ENCODE assay signal across 1 cellular context in the genomic region with DNA sequence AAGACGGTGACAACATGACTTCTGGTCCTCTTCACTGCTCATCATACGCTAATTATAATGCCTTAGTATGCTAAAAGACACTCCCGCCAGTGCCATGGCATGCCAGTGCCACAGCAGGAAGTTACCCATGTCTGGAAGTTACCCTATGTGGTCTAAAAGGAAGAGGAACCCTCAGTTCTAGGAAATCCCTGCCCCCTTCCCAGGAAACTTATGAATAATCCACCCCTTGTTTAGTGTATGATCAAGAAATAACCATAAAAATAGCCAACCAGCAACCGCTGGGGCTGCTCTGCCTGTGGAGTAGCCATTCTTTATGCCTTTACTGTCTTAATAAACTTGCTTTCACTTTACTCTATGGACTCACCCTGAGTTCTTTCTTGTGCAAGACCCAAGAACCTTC.
TF ChIP-seq lines count a peak whose summit lies in the region.

No MANE protein-coding gene starts in this region.

TF ChIP-seq in GM12878, 131 proteins besides CTCF, POLR2A, EP300 and RAD21:
- TF ChIP-seq ZBTB11 (CRISPR knock-in tag; IDR thresholded peaks at IDR 0.05) (no peak), RBBP5 (conservative IDR thresholded peaks at IDR 0.05) (no peak), NFXL1 (IDR thresholded peaks at IDR 0.05; ENCODE audit: borderline replicate concordance) (no peak), ZNF24 (IDR thresholded peaks at IDR 0.05) (no peak), FOXK2 (IDR thresholded peaks at IDR 0.05) (no peak), BMI1 (IDR thresholded peaks at IDR 0.05; ENCODE audit: borderline replicate concordance) (no peak), RFX5 (IDR thresholded peaks at IDR 0.05; ENCODE audit: low read depth, low read length) (no peak), NR2F1 (conservative IDR thresholded peaks at IDR 0.05) (no peak), GABPA (IDR thresholded peaks at IDR 0.05; ENCODE audit: low read depth) (no peak), IRF4 (IDR thresholded peaks at IDR 0.05; ENCODE audit: low read depth, low read length) (no peak)
- TF ChIP-seq, protein P1, sequence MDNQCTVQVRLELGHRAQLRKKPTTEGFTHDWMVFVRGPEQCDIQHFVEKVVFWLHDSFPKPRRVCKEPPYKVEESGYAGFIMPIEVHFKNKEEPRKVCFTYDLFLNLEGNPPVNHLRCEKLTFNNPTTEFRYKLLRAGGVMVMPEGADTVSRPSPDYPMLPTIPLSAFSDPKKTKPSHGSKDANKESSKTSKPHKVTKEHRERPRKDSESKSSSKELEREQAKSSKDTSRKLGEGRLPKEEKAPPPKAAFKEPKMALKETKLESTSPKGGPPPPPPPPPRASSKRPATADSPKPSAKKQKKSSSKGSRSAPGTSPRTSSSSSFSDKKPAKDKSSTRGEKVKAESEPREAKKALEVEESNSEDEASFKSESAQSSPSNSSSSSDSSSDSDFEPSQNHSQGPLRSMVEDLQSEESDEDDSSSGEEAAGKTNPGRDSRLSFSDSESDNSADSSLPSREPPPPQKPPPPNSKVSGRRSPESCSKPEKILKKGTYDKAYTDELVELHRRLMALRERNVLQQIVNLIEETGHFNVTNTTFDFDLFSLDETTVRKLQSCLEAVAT (IDR thresholded peaks at IDR 0.05), result no peak
- TF ChIP-seq, protein P2, sequence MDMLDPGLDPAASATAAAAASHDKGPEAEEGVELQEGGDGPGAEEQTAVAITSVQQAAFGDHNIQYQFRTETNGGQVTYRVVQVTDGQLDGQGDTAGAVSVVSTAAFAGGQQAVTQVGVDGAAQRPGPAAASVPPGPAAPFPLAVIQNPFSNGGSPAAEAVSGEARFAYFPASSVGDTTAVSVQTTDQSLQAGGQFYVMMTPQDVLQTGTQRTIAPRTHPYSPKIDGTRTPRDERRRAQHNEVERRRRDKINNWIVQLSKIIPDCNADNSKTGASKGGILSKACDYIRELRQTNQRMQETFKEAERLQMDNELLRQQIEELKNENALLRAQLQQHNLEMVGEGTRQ (IDR thresholded peaks at IDR 0.05; ENCODE audit: borderline replicate concordance, low read depth, low read length), result no peak
TF ChIP-seq in GM12878: peak in this region for 0.
